Comparison of ENCODE assay signal across 28 cellular contexts in the genomic region with DNA sequence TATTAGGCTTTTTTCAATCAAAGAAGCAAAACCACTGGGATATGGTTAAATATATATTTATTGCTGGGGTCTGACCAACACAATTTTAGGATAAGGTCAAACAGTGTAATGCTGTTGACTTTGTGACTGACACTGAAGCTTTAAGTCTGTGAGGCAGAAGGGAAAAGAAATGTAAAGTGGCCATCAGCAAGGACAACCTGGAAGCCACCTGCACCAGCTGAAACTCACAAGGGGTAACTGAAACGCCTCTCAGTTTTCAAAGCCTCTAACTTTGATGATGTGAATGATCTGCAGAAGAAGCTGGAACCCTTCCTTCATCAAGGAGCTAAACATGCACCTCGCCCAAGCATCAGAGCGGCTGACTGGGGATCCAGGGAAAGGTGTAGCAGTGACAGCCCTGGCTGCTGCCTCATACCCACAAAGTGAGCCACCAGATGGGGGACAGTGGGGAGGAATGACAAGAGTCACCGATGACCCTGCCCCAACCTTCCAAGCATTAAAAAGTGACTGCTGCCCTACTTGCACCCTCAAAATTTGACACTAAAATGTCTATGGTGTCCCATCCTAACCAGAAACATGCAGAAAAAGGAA.
"Had no signal": no experiment of that assay in that cellular context is flagged by ENCODE, and none has a peak within 500 bp of the region (broad histone marks: within the 10 kb centered on the region; RNA-seq: fewer than 3 reads in every experiment).

No MANE protein-coding gene starts in this region.

- H3K4me3 Mint-ChIP-seq: dendritic cell treated with granulocyte-macrophage colony-stimulating factor and Interleukin-4, amounts not matched to agents 40 ng/mL and 50 ng/mL, for 4 days; effector memory CD8-positive, alpha-beta T cell; endodermal cell; mesothelial cell of epicardium; naive B cell; naive thymus-derived CD8-positive, alpha-beta T cell had no signal

- H3K27me3 Mint-ChIP-seq: dendritic cell treated with granulocyte-macrophage colony-stimulating factor and Interleukin-4, amounts not matched to agents 40 ng/mL and 50 ng/mL, for 4 days; effector memory CD8-positive, alpha-beta T cell; naive B cell; naive thymus-derived CD8-positive, alpha-beta T cell had no signal

- H3K4me1 Mint-ChIP-seq: endodermal cell; mesothelial cell of epicardium; naive B cell; naive thymus-derived CD8-positive, alpha-beta T cell had no signal

- H3K27me3 ChIP-seq: esophagus squamous epithelium, gastrocnemius medialis, heart right ventricle, left lung had no signal

- H3K27ac ChIP-seq: epithelial cell of prostate, esophagus squamous epithelium, gastrocnemius medialis, heart right ventricle, left lung, lower lobe of right lung had no signal

- ATAC-seq: effector memory CD8-positive, alpha-beta T cell; esophagus mucosa; gastrocnemius medialis; heart right ventricle; left cardiac atrium; left lung; left ventricle myocardium superior; lower lobe of right lung; mucosa of descending colon; naive thymus-derived CD8-positive, alpha-beta T cell had no signal

- H3K9me3 ChIP-seq: esophagus squamous epithelium, gastrocnemius medialis, lower lobe of right lung had no signal

- FAIRE-seq: endometrium, islet of Langerhans, keratinocyte had no signal

- H3K36me3 ChIP-seq: esophagus squamous epithelium, gastrocnemius medialis, heart right ventricle, left lung, lower lobe of right lung had no signal

- H3K27ac Mint-ChIP-seq: dendritic cell treated with granulocyte-macrophage colony-stimulating factor and Interleukin-4, amounts not matched to agents 40 ng/mL and 50 ng/mL, for 4 days; effector memory CD8-positive, alpha-beta T cell; endodermal cell; mesothelial cell of epicardium; naive B cell; naive thymus-derived CD8-positive, alpha-beta T cell had no signal

- H3K36me3 Mint-ChIP-seq: mesothelial cell of epicardium; naive B cell; naive thymus-derived CD8-positive, alpha-beta T cell had no signal

- H3K4me3 ChIP-seq: esophagus squamous epithelium, gastrocnemius medialis, heart right ventricle, left lung, lower lobe of right lung, mucosa of descending colon had no signal

- H3K4me1 ChIP-seq: esophagus squamous epithelium, gastrocnemius medialis, heart right ventricle, left lung, lower lobe of right lung had no signal

- DNase-seq: cortex of kidney; effector CD8-positive, alpha-beta T cell; effector memory CD8-positive, alpha-beta T cell; endodermal cell; erythroblast; esophagus squamous epithelium; foreskin fibroblast; foreskin melanocyte; gastrocnemius medialis; glutamatergic neuron; head of caudate nucleus; heart right ventricle; hippocampal formation; left cardiac atrium; left lung; left ventricle myocardium superior; lower lobe of right lung; mesenchymal stem cell; mucosa of descending colon; naive B cell; naive thymus-derived CD8-positive, alpha-beta T cell had no signal
